ENCODE assay signal across 8 cellular contexts in the genomic region with DNA sequence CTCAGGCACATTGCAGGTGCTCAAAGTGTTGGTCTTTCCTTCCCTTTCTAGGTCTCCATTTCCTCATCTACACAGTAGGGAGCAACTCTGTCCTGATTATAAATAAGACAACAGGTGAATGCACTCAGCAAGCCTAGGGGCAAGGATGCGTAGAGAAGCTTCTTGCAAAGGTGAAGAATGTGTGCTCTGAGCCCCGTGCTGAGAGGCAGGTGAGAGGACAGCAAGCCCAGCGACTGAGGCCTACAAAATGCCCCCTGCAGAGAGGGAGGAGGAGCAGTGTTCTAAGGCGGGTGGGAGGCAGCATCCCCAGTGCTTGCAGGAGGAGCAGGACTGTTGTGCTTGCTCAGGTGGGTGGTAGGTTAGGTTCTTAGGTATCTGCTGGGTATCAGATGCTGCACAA.
DNase-seq lines count a peak whose midpoint lies in the region; ATAC-seq and TF ChIP-seq lines count a peak whose summit lies in the region.
"Not testable (repeated sequence)": the region's sequence is repeated elsewhere in the genome, so short reads cannot be mapped to it uniquely, and the experiment has no call there.

No MANE protein-coding gene starts in this region.

- not testable (repeated sequence) for TF ChIP-seq CTCF in CD14-positive monocyte (IDR thresholded peaks at IDR 0.05); right lobe of liver (IDR thresholded peaks at IDR 0.05); sigmoid colon (IDR thresholded peaks at IDR 0.05)

- H3K9me3 Mint-ChIP-seq in CD14-positive monocyte = peaks cover 0 to 21% (median 7%) of the 10 kb centered on the region in 7 donors

- not testable (repeated sequence) for H3K36me3 Mint-ChIP-seq in CD14-positive monocyte

- H3K9me3 ChIP-seq in right cardiac atrium (ENCODE audit: control insufficient read depth, low read length); right lobe of liver; sigmoid colon: not testable (repeated sequence)

- peaks cover 14 to 34% (median 24%) of the 10 kb centered on the region in 3 donors for H3K27me3 Mint-ChIP-seq in CD14-positive monocyte (ENCODE audit: low read depth in 3 of 3)

- H3K27ac ChIP-seq in right cardiac atrium (ENCODE audit: low read length); right lobe of liver; sigmoid colon: not testable (repeated sequence)

- not testable (repeated sequence) for H3K27ac Mint-ChIP-seq in CD14-positive monocyte

- H3K4me3 Mint-ChIP-seq in CD14-positive monocyte = not testable (repeated sequence)

- WGBS in right cardiac atrium = 57% methylated on average over 4 of the region's 4 CpGs
- WGBS in right lobe of liver (ENCODE audit: insufficient coverage, low coverage, low lambda C conversion rate, missing lambda C conversion rate) = 58% methylated on average over 2 of the region's 4 CpGs
- 69 to 78% methylated on average over 4 of the region's 4 CpGs for WGBS in sigmoid colon, 2 donors

- TF ChIP-seq POLR2A in right lobe of liver (IDR thresholded peaks at IDR 0.05); sigmoid colon (IDR thresholded peaks at IDR 0.05): not testable (repeated sequence)

- not testable (repeated sequence) for ATAC-seq in right cardiac atrium, right lobe of liver

- not testable (repeated sequence) for H3K27me3 ChIP-seq in H7 (ENCODE audit: control insufficient read depth, insufficient read depth, low read length); right cardiac atrium (ENCODE audit: control insufficient read depth, insufficient read depth); right lobe of liver; sigmoid colon

- DNase-seq in CD14-positive monocyte (ENCODE audit: low spot score) (peak; percentile 4), H7 (peak; percentile 5), NCI-H345 (lab: John Stamatoyannopoulos, UW) (peak; percentile 58), right cardiac atrium (peak in 2 of 3 donors; percentile 12 to 16), right lobe of liver (peak in 2 of 3 donors; percentile 26 to 29), sigmoid colon (peak; percentile 42), ureter (ENCODE audit: low spot score) (peak; percentile 34)
- DNase-seq in activated CD8-positive, alpha-beta memory T cell treated with anti-CD3 and anti-CD28 coated beads, Interleukin-2, amount 50 U/mL, for 48 hours = peak; percentile 34

- H3K4me3 ChIP-seq in H7 (ENCODE audit: insufficient read depth, low read depth, low read length); right cardiac atrium (ENCODE audit: low read length); right lobe of liver; sigmoid colon: not testable (repeated sequence)

- intact Hi-C loops in CD14-positive monocyte (cut with micrococcal nuclease); right cardiac atrium (cut with DNase I); right lobe of liver (cut with DNase I); sigmoid colon (cut with DNase I): not testable (repeated sequence)

- peaks cover 14% of the 10 kb centered on the region for H3K4me1 Mint-ChIP-seq in CD14-positive monocyte

- not testable (repeated sequence) for H3K36me3 ChIP-seq in H7 (replicated peaks; ENCODE audit: control insufficient read depth, insufficient read depth, low read length); right lobe of liver; sigmoid colon

- TF ChIP-seq EP300 in sigmoid colon (IDR thresholded peaks at IDR 0.05) = not testable (repeated sequence)

- not testable (repeated sequence) for H3K4me1 ChIP-seq in right cardiac atrium (ENCODE audit: control insufficient read depth, insufficient read depth, low read length); right lobe of liver
- peaks cover 0 to 15% (median 7%) of the 10 kb centered on the region in 4 donors for H3K4me1 ChIP-seq in sigmoid colon

Comparison
In these comparisons a context has a peak if more than half of its experiments do, and no peak if none do; other contexts are left out.
1. DNase-seq: peak in every context shown above with its lines; median percentile 58 in NCI-H345; 42 in sigmoid colon; 34 in activated CD8-positive, alpha-beta memory T cell treated with anti-CD3 and anti-CD28 coated beads, Interleukin-2, amount 50 U/mL, for 48 hours; 34 in ureter; 28 in right lobe of liver; 14 in right cardiac atrium; 5 in H7; 4 in CD14-positive monocyte.